ENCODE assay signal across 8 cellular contexts in genomic region chr14:103188691-103189480, GRCh38.
DNase-seq lines count a peak whose midpoint lies in the region; TF ChIP-seq lines count a peak whose summit lies in the region.

No MANE protein-coding gene starts in this region.

- no peak for DNase-seq in GM10266 (ENCODE audit: extremely low spot score)
- DNase-seq in activated T-cell treated with anti-CD3 and anti-CD28 coated beads, Interleukin-2, amount 50 U/mL, for 1 hour = peak; percentile 30
- peak; percentile 34 to 47 for DNase-seq in cardiac muscle cell (ENCODE audit: low read depth in 1 of 2, low spot score in 1 of 2)
- DNase-seq in retinal pigment epithelial cell (ENCODE audit: low read depth) = no peak
- no peak for DNase-seq in NCI-H510A (lab: John Stamatoyannopoulos, UW)
- no peak for DNase-seq in NAMALWA (ENCODE audit: low spot score)
- no peak for DNase-seq in posterior vena cava (ENCODE audit: low spot score)
- no peak for DNase-seq in NCI-H146 (lab: John Stamatoyannopoulos, UW)

- H3K9me3 ChIP-seq in cardiac muscle cell (ENCODE audit: low read depth) = no peaks in the 10 kb centered on the region

- peaks cover 27% of the 10 kb centered on the region for H3K27me3 ChIP-seq in cardiac muscle cell

- TF ChIP-seq CTCF in GM10266 (IDR thresholded peaks at IDR 0.05; ENCODE audit: control insufficient read depth, insufficient read depth, low read depth, missing control alignments) (peak; percentile 19), cardiac muscle cell (IDR thresholded peaks at IDR 0.05; ENCODE audit: low read depth, low read length) (peak; percentile 32), retinal pigment epithelial cell (conservative IDR thresholded peaks at IDR 0.05; ENCODE audit: low read depth, low read length) (no peak)

- no peak overlapping the region for H3K27ac ChIP-seq in cardiac muscle cell

- intact Hi-C loops in posterior vena cava (cut with DNase I) = loop anchor here in 1 of 2 donors (5.0 kb wide), 1 partner anchor 103 kb away; no protein-coding TSS in a partner anchor

- H3K4me1 ChIP-seq in cardiac muscle cell (ENCODE audit: low read depth) = no peaks in the 10 kb centered on the region

- H3K4me3 ChIP-seq in cardiac muscle cell (peak overlapping the region; percentile 39), retinal pigment epithelial cell (ENCODE audit: low read length) (peak overlapping the region; percentile 27)

- H3K36me3 ChIP-seq in cardiac muscle cell = no peaks in the 10 kb centered on the region

Comparison
In these comparisons a context has a peak if more than half of its experiments do, and no peak if none do; other contexts are left out.
1. DNase-seq: peak in activated T-cell treated with anti-CD3 and anti-CD28 coated beads, Interleukin-2, amount 50 U/mL, for 1 hour (single experiment) and cardiac muscle cell (2 of 2); none in GM10266 (single experiment), retinal pigment epithelial cell (single experiment), NCI-H510A (single experiment), NAMALWA (single experiment), posterior vena cava (single experiment) and NCI-H146 (single experiment).